In the genomic region with DNA sequence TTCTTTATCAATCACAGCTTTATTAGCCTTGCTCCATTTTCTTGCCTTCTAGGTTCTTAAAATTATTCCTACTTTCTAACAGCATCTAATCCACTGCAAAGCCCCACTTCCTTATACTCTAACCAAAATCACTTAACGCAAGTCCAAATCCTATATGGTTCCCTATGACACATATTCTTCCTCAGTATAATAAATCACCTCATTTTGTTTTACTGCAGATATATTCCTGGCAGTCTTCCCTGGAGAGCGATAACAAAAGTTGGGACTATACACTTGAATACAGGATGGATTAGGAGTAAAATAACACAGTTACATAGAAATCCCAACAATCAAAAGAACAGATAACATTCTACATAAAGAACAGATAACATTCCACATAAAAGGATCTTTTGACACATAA, we compare ENCODE assay signal across 15 cellular contexts.
A peak's percentile ranks its signal among the peaks of the same experiment; 100 is the strongest.
DNase-seq lines count a peak whose midpoint lies in the region; ATAC-seq and TF ChIP-seq lines count a peak whose summit lies in the region.
"Had no signal": no experiment of that assay in that cellular context is flagged by ENCODE, and none has a peak within 500 bp of the region (broad histone marks: within the 10 kb centered on the region; RNA-seq: fewer than 3 reads in every experiment).

No MANE protein-coding gene starts in this region.

- no peaks in the 10 kb centered on the region for H3K4me1 Mint-ChIP-seq in MCF 10A (ENCODE audit: insufficient read depth, unreplicated experiment)
- H3K4me1 Mint-ChIP-seq in activated T-helper 17 cell treated with anti-CD3 and anti-CD28 coated beads, Interleukin-2, amount 50 U/mL, for 72 hours = no peaks in the 10 kb centered on the region
- H3K4me1 Mint-ChIP-seq in stimulated activated naive B cell treated with anti-CD40 and anti-IgM and Interleukin-4, amounts not matched to agents 10 μg/mL and 1 μg/mL and 100 μg/mL, for 72 hours = no peaks in the 10 kb centered on the region
- H3K4me1 Mint-ChIP-seq: GM23338 had no signal

- intact Hi-C loops in MCF 10A (cut with micrococcal nuclease) (no loop called here), breast epithelium (cut with DNase I; ENCODE audit: low total_unique reads) (no loop called here), mucosa of descending colon (cut with DNase I, micrococcal nuclease) (no loop called here)

- no peaks in the 10 kb centered on the region for H3K9me3 ChIP-seq in breast epithelium
- H3K9me3 ChIP-seq in mucosa of descending colon = no peaks in the 10 kb centered on the region
- H3K9me3 ChIP-seq: BE2C, Caco-2 had no signal

- no peak for TF ChIP-seq CTCF in MCF 10A (IDR thresholded peaks at IDR 0.05; ENCODE audit: unreplicated experiment)
- no peak for TF ChIP-seq CTCF in breast epithelium (IDR thresholded peaks at IDR 0.05)
- no peak for TF ChIP-seq CTCF in mucosa of descending colon (IDR thresholded peaks at IDR 0.05)

- no peak for DNase-seq in MCF 10A (ENCODE audit: unreplicated experiment)
- DNase-seq in breast epithelium (ENCODE audit: low spot score in 2 of 2) = no peak
- no peak for DNase-seq in mucosa of descending colon
- DNase-seq in occipital lobe (lab: John Stamatoyannopoulos, UW) = no peak
- DNase-seq in SK-N-DZ (ENCODE audit: low spot score) = no peak
- no peak for DNase-seq in stimulated activated naive B cell treated with anti-CD40 and anti-IgM and Interleukin-4, amounts not matched to agents 10 μg/mL and 1 μg/mL and 100 μg/mL, for 72 hours
- DNase-seq: 8988T; BE2C; C1 segment of cervical spinal cord; Caco-2; CD4-positive, CD25-positive, alpha-beta regulatory T cell; CD8-positive, alpha-beta memory T cell had no signal

- no peaks in the 10 kb centered on the region for H3K4me1 ChIP-seq in breast epithelium
- no peaks in the 10 kb centered on the region for H3K4me1 ChIP-seq in mucosa of descending colon (ENCODE audit: low read depth)
- H3K4me1 ChIP-seq: BE2C, Caco-2 had no signal

- H3K36me3 ChIP-seq in breast epithelium (no peaks in the 10 kb centered on the region), mucosa of descending colon (ENCODE audit: low read depth) (no peaks in the 10 kb centered on the region)

- no TSS peak for BruUV-seq in MCF 10A (replicated peaks; lab: Mats Ljungman, UMichigan)

- H3K4me3 ChIP-seq in breast epithelium (no peak overlapping the region), mucosa of descending colon (no peak overlapping the region)
- H3K4me3 ChIP-seq: GM23338 had no signal

- CTCF ChIA-PET in MCF 10A (lab: Yijun Ruan, JAX) = no interaction called here

- no peaks in the 10 kb centered on the region for H3K27me3 Mint-ChIP-seq in MCF 10A (ENCODE audit: insufficient read depth, unreplicated experiment)
- no peaks in the 10 kb centered on the region for H3K27me3 Mint-ChIP-seq in activated T-helper 17 cell treated with anti-CD3 and anti-CD28 coated beads, Interleukin-2, amount 50 U/mL, for 72 hours
- no peaks in the 10 kb centered on the region for H3K27me3 Mint-ChIP-seq in stimulated activated naive B cell treated with anti-CD40 and anti-IgM and Interleukin-4, amounts not matched to agents 10 μg/mL and 1 μg/mL and 100 μg/mL, for 72 hours
- H3K27me3 Mint-ChIP-seq: CD4-positive, CD25-positive, alpha-beta regulatory T cell; CD8-positive, alpha-beta memory T cell had no signal

- no peak for ATAC-seq in activated T-helper 17 cell treated with anti-CD3 and anti-CD28 coated beads, Interleukin-2, amount 50 U/mL, for 72 hours (replicated peaks)
- ATAC-seq in mucosa of descending colon = peak; percentile 25
- no peak for ATAC-seq in stimulated activated naive B cell treated with anti-CD40 and anti-IgM and Interleukin-4, amounts not matched to agents 10 μg/mL and 1 μg/mL and 100 μg/mL, for 72 hours (replicated peaks)
- ATAC-seq: GM23338, HCT116 had no signal

- POLR2A ChIA-PET in MCF 10A (lab: Yijun Ruan, JAX) = no interaction called here

- no peak overlapping the region for H3K4me3 Mint-ChIP-seq in MCF 10A (ENCODE audit: unreplicated experiment)
- no peak overlapping the region for H3K4me3 Mint-ChIP-seq in activated T-helper 17 cell treated with anti-CD3 and anti-CD28 coated beads, Interleukin-2, amount 50 U/mL, for 72 hours
- H3K4me3 Mint-ChIP-seq in stimulated activated naive B cell treated with anti-CD40 and anti-IgM and Interleukin-4, amounts not matched to agents 10 μg/mL and 1 μg/mL and 100 μg/mL, for 72 hours = no peak overlapping the region
- H3K4me3 Mint-ChIP-seq: CD4-positive, CD25-positive, alpha-beta regulatory T cell; CD8-positive, alpha-beta memory T cell; GM23338 had no signal

- no peak for TF ChIP-seq POLR2A in breast epithelium (IDR thresholded peaks at IDR 0.05)

- no peaks in the 10 kb centered on the region for H3K9me3 Mint-ChIP-seq in MCF 10A (ENCODE audit: unreplicated experiment)
- no peaks in the 10 kb centered on the region for H3K9me3 Mint-ChIP-seq in activated T-helper 17 cell treated with anti-CD3 and anti-CD28 coated beads, Interleukin-2, amount 50 U/mL, for 72 hours
- no peaks in the 10 kb centered on the region for H3K9me3 Mint-ChIP-seq in stimulated activated naive B cell treated with anti-CD40 and anti-IgM and Interleukin-4, amounts not matched to agents 10 μg/mL and 1 μg/mL and 100 μg/mL, for 72 hours
- H3K9me3 Mint-ChIP-seq: CD4-positive, CD25-positive, alpha-beta regulatory T cell; CD8-positive, alpha-beta memory T cell; GM23338 had no signal

- peak overlapping the region; percentile 35 for H3K27ac Mint-ChIP-seq in MCF 10A (ENCODE audit: low read depth, unreplicated experiment)
- H3K27ac Mint-ChIP-seq in activated T-helper 17 cell treated with anti-CD3 and anti-CD28 coated beads, Interleukin-2, amount 50 U/mL, for 72 hours = peak overlapping the region; percentile 4
- H3K27ac Mint-ChIP-seq in stimulated activated naive B cell treated with anti-CD40 and anti-IgM and Interleukin-4, amounts not matched to agents 10 μg/mL and 1 μg/mL and 100 μg/mL, for 72 hours = no peak overlapping the region
- H3K27ac Mint-ChIP-seq: CD4-positive, CD25-positive, alpha-beta regulatory T cell; CD8-positive, alpha-beta memory T cell; GM23338 had no signal

- H3K27ac ChIP-seq in breast epithelium = no peak overlapping the region

- H3K36me3 Mint-ChIP-seq in MCF 10A (ENCODE audit: insufficient read depth, unreplicated experiment) = peaks cover 21% of the 10 kb centered on the region
- peaks cover 74% of the 10 kb centered on the region for H3K36me3 Mint-ChIP-seq in activated T-helper 17 cell treated with anti-CD3 and anti-CD28 coated beads, Interleukin-2, amount 50 U/mL, for 72 hours (ENCODE audit: low read depth)
- peaks cover 16 to 43% of the 10 kb centered on the region in 2 donors for H3K36me3 Mint-ChIP-seq in stimulated activated naive B cell treated with anti-CD40 and anti-IgM and Interleukin-4, amounts not matched to agents 10 μg/mL and 1 μg/mL and 100 μg/mL, for 72 hours

- H3K27me3 ChIP-seq in breast epithelium = no peaks in the 10 kb centered on the region
- H3K27me3 ChIP-seq: BE2C had no signal
